In the genomic region with DNA sequence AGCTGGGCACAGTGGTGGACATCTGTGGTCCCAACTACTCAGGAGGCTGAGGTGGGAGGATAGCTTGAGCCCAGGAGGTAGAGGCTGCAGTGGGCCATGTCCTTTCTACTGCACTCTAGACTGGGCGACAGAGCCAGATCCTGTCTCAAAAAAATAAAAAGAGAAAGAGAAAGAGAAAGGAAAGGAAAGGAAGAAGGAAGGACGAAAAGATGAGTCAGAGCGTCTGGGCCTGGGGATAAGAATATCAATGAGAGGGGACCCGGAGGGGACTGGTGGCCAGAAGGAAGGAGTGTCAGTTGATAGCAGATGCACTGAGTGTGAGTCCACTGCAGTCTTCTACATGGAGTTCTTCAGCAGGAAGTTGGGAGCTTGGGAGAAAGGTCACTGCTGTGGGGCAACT, we compare ENCODE assay signal across 1 cellular context.
A peak's percentile ranks its signal among the peaks of the same experiment; 100 is the strongest.
TF ChIP-seq lines count a peak whose summit lies in the region.

No MANE protein-coding gene starts in this region.

TF ChIP-seq in K562, 482 proteins besides CTCF, POLR2A, EP300 and RAD21 (continued from another document and continues in another):
- TF ChIP-seq, protein P1, sequence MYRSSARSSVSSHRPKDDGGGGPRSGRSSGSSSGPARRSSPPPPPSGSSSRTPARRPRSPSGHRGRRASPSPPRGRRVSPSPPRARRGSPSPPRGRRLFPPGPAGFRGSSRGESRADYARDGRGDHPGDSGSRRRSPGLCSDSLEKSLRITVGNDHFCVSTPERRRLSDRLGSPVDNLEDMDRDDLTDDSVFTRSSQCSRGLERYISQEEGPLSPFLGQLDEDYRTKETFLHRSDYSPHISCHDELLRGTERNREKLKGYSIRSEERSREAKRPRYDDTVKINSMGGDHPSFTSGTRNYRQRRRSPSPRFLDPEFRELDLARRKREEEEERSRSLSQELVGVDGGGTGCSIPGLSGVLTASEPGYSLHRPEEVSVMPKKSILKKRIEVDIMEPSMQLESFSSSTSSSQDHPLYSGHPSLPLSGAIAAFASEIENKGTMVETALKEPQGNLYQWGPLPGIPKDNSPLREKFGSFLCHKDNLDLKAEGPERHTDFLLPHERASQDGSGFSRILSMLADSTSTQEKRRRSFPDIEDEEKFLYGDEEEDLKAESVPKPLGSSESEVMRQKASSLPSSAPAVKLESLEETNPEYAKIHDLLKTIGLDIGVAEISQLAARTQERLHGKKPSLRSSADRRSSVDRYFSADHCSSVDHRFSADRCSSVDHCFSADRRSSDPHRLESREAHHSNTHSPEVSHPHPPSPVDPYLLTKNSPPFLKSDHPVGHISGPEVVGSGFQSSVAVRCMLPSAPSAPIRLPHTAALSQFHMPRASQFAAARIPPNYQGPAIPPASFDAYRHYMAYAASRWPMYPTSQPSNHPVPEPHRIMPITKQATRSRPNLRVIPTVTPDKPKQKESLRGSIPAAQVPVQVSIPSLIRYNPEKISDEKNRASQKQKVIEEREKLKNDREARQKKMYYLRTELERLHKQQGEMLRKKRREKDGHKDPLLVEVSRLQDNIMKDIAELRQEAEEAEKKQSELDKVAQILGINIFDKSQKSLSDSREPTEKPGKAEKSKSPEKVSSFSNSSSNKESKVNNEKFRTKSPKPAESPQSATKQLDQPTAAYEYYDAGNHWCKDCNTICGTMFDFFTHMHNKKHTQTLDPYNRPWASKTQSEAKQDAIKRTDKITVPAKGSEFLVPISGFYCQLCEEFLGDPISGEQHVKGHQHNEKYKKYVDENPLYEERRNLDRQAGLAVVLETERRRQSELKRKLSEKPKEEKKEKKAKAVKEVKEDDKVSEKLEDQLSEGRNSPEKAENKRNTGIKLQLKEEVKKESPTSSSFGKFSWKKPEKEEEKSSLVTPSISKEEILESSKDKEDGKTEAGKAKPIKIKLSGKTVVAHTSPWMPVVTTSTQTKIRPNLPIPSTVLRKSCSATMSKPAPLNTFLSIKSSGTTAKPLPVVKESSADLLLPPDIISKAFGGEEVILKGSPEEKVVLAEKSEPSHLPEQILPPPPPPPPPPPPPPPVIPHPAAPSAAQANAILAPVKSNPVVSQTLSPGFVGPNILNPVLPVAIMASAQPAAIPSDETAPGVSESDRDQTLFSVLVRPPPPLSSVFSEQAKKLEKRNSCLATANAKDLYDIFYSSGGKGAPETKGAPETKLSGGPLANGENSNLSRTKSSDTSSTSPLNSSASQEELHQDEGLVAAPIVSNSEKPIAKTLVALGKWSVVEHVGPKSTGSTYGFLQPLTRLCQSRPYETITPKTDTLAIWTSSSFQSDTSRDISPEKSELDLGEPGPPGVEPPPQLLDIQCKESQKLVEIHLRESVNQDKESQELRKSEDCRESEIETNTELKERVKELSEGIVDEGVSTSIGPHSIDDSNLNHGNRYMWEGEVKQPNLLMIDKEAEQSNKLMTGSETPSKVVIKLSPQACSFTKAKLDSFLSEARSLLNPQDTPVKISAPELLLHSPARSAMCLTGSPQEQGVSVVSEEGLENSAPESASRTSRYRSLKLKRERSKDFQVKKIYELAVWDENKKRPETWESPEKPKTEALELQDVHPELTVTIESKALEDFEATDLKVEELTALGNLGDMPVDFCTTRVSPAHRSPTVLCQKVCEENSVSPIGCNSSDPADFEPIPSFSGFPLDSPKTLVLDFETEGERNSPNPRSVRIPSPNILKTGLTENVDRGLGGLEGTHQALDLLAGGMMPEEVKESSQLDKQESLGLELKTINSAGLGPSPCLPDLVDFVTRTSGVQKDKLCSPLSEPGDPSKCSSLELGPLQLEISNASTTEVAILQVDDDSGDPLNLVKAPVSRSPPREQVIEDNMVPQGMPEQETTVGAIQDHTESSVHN (IDR thresholded peaks at IDR 0.05; ENCODE audit: borderline replicate concordance in 1 of 2, low read depth in 1 of 2), result 0 out of 4 replicates have a peak, but pooled peaks of 1 of the 2 experiments have one; percentile 17
- TF ChIP-seq SMAD4 (CRISPR knock-in tag; conservative IDR thresholded peaks at IDR 0.05) (peak; percentile 58; the same call in 1 of the 2 replicates), MAFK (IDR thresholded peaks at IDR 0.05; ENCODE audit: low read length) (no peak; the same call in 1 of the 2 replicates), ZNF134 (CRISPR knock-in tag; conservative IDR thresholded peaks at IDR 0.05) (no peak), ZBTB7A (IDR thresholded peaks at IDR 0.05; ENCODE audit: borderline replicate concordance, control insufficient read depth, low read depth, low read length) (peak; percentile 66), FOXP1 (CRISPR knock-in tag; IDR thresholded peaks at IDR 0.05) (no peak), NR1H2 (CRISPR knock-in tag; IDR thresholded peaks at IDR 0.05) (no peak), MECOM (CRISPR knock-in tag; IDR thresholded peaks at IDR 0.05) (no peak), NBN (IDR thresholded peaks at IDR 0.05; ENCODE audit: low read depth) (peak; percentile 38; the same call in 1 of the 2 replicates), E2F3 (CRISPR knock-in tag; IDR thresholded peaks at IDR 0.05) (no peak), MTF1 (CRISPR knock-in tag; IDR thresholded peaks at IDR 0.05; ENCODE audit: borderline replicate concordance) (no peak), SIRT6 (IDR thresholded peaks at IDR 0.05; ENCODE audit: low read depth, low read length) (no peak), ZBTB17 (CRISPR knock-in tag; IDR thresholded peaks at IDR 0.05) (peak; percentile 98), FOXK2 (conservative IDR thresholded peaks at IDR 0.05 in 1 of 2, IDR thresholded peaks at IDR 0.05 in 1 of 2; ENCODE audit: low read depth in 2 of 2) (0 out of 4 replicates have a peak, but pooled peaks of 1 of the 2 experiments have one; percentile 27), ZNF146 (CRISPR knock-in tag; IDR thresholded peaks at IDR 0.05; ENCODE audit: unreplicated experiment) (no peak), ZNF121 (CRISPR knock-in tag; conservative IDR thresholded peaks at IDR 0.05) (peak; percentile 63), HNRNPL (IDR thresholded peaks at IDR 0.05; ENCODE audit: low read depth, low read length) (no peak), FOXM1 (IDR thresholded peaks at IDR 0.05; ENCODE audit: low read depth) (peak; percentile 44; the same call in 1 of the 2 replicates), FOXM1 (CRISPR knock-in tag; IDR thresholded peaks at IDR 0.05; ENCODE audit: low read depth) (no peak), SIN3B (IDR thresholded peaks at IDR 0.05; ENCODE audit: low read depth) (no peak), STAG1 (CRISPR knock-in tag; IDR thresholded peaks at IDR 0.05; ENCODE audit: borderline replicate concordance) (no peak), JUND (IDR thresholded peaks at IDR 0.05; ENCODE audit: borderline replicate concordance, low read depth, low read length) (peak; percentile 93), JUND (tag; IDR thresholded peaks at IDR 0.05; ENCODE audit: borderline replicate concordance, low read depth, low read length) (peak; percentile 83; the same call in 2 of the 3 replicates), CBFA2T2 (conservative IDR thresholded peaks at IDR 0.05) (peak; percentile 84), TRIM24 (IDR thresholded peaks at IDR 0.05) (peak; percentile 70 to 71; a peak in 3 of 4 replicates), KLF16 (IDR thresholded peaks at IDR 0.05) (0 out of 2 replicates have a peak, but pooled peaks have one; percentile 43), SMARCC2 (IDR thresholded peaks at IDR 0.05; ENCODE audit: low read depth) (peak; percentile 65; the same call in 1 of the 2 replicates), TCF3 (CRISPR knock-in tag; IDR thresholded peaks at IDR 0.05) (peak; percentile 86)
- TF ChIP-seq, protein P2, sequence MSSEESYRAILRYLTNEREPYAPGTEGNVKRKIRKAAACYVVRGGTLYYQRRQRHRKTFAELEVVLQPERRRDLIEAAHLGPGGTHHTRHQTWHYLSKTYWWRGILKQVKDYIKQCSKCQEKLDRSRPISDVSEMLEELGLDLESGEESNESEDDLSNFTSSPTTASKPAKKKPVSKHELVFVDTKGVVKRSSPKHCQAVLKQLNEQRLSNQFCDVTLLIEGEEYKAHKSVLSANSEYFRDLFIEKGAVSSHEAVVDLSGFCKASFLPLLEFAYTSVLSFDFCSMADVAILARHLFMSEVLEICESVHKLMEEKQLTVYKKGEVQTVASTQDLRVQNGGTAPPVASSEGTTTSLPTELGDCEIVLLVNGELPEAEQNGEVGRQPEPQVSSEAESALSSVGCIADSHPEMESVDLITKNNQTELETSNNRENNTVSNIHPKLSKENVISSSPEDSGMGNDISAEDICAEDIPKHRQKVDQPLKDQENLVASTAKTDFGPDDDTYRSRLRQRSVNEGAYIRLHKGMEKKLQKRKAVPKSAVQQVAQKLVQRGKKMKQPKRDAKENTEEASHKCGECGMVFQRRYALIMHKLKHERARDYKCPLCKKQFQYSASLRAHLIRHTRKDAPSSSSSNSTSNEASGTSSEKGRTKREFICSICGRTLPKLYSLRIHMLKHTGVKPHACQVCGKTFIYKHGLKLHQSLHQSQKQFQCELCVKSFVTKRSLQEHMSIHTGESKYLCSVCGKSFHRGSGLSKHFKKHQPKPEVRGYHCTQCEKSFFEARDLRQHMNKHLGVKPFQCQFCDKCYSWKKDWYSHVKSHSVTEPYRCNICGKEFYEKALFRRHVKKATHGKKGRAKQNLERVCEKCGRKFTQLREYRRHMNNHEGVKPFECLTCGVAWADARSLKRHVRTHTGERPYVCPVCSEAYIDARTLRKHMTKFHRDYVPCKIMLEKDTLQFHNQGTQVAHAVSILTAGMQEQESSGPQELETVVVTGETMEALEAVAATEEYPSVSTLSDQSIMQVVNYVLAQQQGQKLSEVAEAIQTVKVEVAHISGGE (CRISPR knock-in tag; IDR thresholded peaks at IDR 0.05), result 0 out of 6 replicates have a peak, but pooled peaks of 1 of the 3 experiments have one; percentile 27
- TF ChIP-seq, protein P3, sequence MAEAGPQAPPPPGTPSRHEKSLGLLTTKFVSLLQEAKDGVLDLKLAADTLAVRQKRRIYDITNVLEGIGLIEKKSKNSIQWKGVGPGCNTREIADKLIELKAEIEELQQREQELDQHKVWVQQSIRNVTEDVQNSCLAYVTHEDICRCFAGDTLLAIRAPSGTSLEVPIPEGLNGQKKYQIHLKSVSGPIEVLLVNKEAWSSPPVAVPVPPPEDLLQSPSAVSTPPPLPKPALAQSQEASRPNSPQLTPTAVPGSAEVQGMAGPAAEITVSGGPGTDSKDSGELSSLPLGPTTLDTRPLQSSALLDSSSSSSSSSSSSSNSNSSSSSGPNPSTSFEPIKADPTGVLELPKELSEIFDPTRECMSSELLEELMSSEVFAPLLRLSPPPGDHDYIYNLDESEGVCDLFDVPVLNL (CRISPR knock-in tag; IDR thresholded peaks at IDR 0.05; ENCODE audit: low read depth), result no peak
- TF ChIP-seq, protein P4, sequence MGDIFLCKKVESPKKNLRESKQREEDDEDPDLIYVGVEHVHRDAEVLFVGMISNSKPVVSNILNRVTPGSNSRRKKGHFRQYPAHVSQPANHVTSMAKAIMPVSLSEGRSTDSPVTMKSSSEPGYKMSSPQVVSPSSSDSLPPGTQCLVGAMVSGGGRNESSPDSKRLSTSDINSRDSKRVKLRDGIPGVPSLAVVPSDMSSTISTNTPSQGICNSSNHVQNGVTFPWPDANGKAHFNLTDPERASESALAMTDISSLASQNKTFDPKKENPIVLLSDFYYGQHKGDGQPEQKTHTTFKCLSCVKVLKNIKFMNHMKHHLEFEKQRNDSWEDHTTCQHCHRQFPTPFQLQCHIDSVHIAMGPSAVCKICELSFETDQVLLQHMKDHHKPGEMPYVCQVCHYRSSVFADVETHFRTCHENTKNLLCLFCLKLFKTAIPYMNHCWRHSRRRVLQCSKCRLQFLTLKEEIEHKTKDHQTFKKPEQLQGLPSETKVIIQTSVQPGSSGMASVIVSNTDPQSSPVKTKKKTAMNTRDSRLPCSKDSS (IDR thresholded peaks at IDR 0.05; ENCODE audit: low read depth, partially characterized antibody), result no peak
- TF ChIP-seq, protein P5, sequence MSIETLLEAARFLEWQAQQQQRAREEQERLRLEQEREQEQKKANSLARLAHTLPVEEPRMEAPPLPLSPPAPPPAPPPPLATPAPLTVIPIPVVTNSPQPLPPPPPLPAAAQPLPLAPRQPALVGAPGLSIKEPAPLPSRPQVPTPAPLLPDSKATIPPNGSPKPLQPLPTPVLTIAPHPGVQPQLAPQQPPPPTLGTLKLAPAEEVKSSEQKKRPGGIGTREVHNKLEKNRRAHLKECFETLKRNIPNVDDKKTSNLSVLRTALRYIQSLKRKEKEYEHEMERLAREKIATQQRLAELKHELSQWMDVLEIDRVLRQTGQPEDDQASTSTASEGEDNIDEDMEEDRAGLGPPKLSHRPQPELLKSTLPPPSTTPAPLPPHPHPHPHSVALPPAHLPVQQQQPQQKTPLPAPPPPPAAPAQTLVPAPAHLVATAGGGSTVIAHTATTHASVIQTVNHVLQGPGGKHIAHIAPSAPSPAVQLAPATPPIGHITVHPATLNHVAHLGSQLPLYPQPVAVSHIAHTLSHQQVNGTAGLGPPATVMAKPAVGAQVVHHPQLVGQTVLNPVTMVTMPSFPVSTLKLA (conservative IDR thresholded peaks at IDR 0.05), result peak in 1 of 2 experiments; percentile 32; a peak in 1 of 4 replicates
- TF ChIP-seq, protein P6, sequence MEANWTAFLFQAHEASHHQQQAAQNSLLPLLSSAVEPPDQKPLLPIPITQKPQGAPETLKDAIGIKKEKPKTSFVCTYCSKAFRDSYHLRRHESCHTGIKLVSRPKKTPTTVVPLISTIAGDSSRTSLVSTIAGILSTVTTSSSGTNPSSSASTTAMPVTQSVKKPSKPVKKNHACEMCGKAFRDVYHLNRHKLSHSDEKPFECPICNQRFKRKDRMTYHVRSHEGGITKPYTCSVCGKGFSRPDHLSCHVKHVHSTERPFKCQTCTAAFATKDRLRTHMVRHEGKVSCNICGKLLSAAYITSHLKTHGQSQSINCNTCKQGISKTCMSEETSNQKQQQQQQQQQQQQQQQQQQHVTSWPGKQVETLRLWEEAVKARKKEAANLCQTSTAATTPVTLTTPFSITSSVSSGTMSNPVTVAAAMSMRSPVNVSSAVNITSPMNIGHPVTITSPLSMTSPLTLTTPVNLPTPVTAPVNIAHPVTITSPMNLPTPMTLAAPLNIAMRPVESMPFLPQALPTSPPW (CRISPR knock-in tag; IDR thresholded peaks at IDR 0.05), result no peak
- TF ChIP-seq, protein P7, sequence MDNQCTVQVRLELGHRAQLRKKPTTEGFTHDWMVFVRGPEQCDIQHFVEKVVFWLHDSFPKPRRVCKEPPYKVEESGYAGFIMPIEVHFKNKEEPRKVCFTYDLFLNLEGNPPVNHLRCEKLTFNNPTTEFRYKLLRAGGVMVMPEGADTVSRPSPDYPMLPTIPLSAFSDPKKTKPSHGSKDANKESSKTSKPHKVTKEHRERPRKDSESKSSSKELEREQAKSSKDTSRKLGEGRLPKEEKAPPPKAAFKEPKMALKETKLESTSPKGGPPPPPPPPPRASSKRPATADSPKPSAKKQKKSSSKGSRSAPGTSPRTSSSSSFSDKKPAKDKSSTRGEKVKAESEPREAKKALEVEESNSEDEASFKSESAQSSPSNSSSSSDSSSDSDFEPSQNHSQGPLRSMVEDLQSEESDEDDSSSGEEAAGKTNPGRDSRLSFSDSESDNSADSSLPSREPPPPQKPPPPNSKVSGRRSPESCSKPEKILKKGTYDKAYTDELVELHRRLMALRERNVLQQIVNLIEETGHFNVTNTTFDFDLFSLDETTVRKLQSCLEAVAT (IDR thresholded peaks at IDR 0.05), result peak in 1 of 2 experiments; percentile 99; a peak in 2 of 4 replicates
